ENCODE assay signal across 8 cellular contexts in genomic region chr5:140041492-140042421, GRCh38. TPM values are rescaled to one million over a fixed set of nuclear protein-coding genes. Genes with fewer than 3 reads are reported as not detected.
DNase-seq lines count a peak whose midpoint lies in the region; ATAC-seq, FAIRE-seq and TF ChIP-seq lines count a peak whose summit lies in the region.

No MANE protein-coding gene starts in this region.

- no peaks in the 10 kb centered on the region for H3K9me3 Mint-ChIP-seq in activated naive CD4-positive, alpha-beta T cell treated with anti-CD3 and anti-CD28 coated beads for 36 hours

- peak overlapping the region; percentile 89 for H3K4me2 ChIP-seq in keratinocyte (ENCODE audit: control insufficient read depth, extremely low read depth, insufficient read depth, low read depth, low read length)

- no peak for TF ChIP-seq CTCF in keratinocyte (optimal IDR thresholded peaks at IDR 0.05 in 1 of 3, IDR thresholded peaks at IDR 0.05 in 1 of 3, conservative IDR thresholded peaks at IDR 0.05 in 1 of 3; ENCODE audit: extremely low read depth in 1 of 3, insufficient read depth in 2 of 3, low read length in 3 of 3)

- no peak overlapping the region for H3K27ac Mint-ChIP-seq in activated naive CD4-positive, alpha-beta T cell treated with anti-CD3 and anti-CD28 coated beads for 36 hours

- peak; percentile 34 for FAIRE-seq in keratinocyte (lab: Jason Lieb, UNC)

- peaks cover 18% of the 10 kb centered on the region for H3K27me3 ChIP-seq in keratinocyte (ENCODE audit: control insufficient read depth, extremely low read depth, insufficient read depth, low read length)

- H3K27ac ChIP-seq in keratinocyte (ENCODE audit: control insufficient read depth, insufficient read depth, low read length) (no peak overlapping the region), skin epidermis (peak overlapping the region in 3 of 21 experiments; percentile 5 to 42 (median 32))

- peaks cover 17% of the 10 kb centered on the region for H3K4me1 ChIP-seq in keratinocyte (ENCODE audit: control insufficient read depth, extremely low read depth, insufficient read depth, low read length)

- no peak for ATAC-seq in HG03045 (IDR thresholded peaks at IDR 0.05; ENCODE audit: unreplicated experiment)
- ATAC-seq in GM21526 (IDR thresholded peaks at IDR 0.05; ENCODE audit: low FRiP score, unreplicated experiment), result no peak

- no peaks in the 10 kb centered on the region for H3K9me1 ChIP-seq in keratinocyte (ENCODE audit: control insufficient read depth, extremely low read depth, insufficient read depth, low read length)

- intact Hi-C loops in activated naive CD4-positive, alpha-beta T cell treated with anti-CD3 and anti-CD28 coated beads for 36 hours (cut with micrococcal nuclease), result no loop called here

- no peaks in the 10 kb centered on the region for H3K79me2 ChIP-seq in keratinocyte (ENCODE audit: control insufficient read depth, insufficient read depth, low read length)

- H3K36me3 Mint-ChIP-seq in activated naive CD4-positive, alpha-beta T cell treated with anti-CD3 and anti-CD28 coated beads for 36 hours (ENCODE audit: low read depth), result no peaks in the 10 kb centered on the region

- peak overlapping the region; percentile 70 for H3K4me3 Mint-ChIP-seq in activated naive CD4-positive, alpha-beta T cell treated with anti-CD3 and anti-CD28 coated beads for 36 hours

- dilution Hi-C loops in keratinocyte (cut with MboI; ENCODE audit: extremely low pct_ligation_motif_present, low sequenced_read_pairs), result no loop called here

- CTCF ChIA-PET in activated naive CD4-positive, alpha-beta T cell treated with anti-CD3 and anti-CD28 coated beads for 36 hours (lab: Charles Lee), result interaction anchor here (2.3 kb wide), 1 partner anchor 73 kb away, joined by 8 read pairs; no protein-coding TSS in a partner anchor

- H3K9me3 ChIP-seq in keratinocyte (ENCODE audit: control insufficient read depth, low read depth, low read length), result no peaks in the 10 kb centered on the region

- H3K27me3 Mint-ChIP-seq in activated naive CD4-positive, alpha-beta T cell treated with anti-CD3 and anti-CD28 coated beads for 36 hours (ENCODE audit: low read depth), result peaks cover 52% of the 10 kb centered on the region

- peaks cover 11% of the 10 kb centered on the region for H3K4me1 Mint-ChIP-seq in activated naive CD4-positive, alpha-beta T cell treated with anti-CD3 and anti-CD28 coated beads for 36 hours (ENCODE audit: low read depth)

- DNase-seq in activated naive CD4-positive, alpha-beta T cell treated with anti-CD3 and anti-CD28 coated beads for 36 hours, result peak; percentile 4
- DNase-seq in activated naive CD4-positive, alpha-beta T cell treated with Interleukin-2 at 50 U/mL for 16 hours, result no peak
- DNase-seq in NCI-H748 treated with DMSO at 0.1 percent for 48 hours (lab: John Stamatoyannopoulos, UW) (peak; percentile 41), cerebellum (ENCODE audit: low spot score) (peak; percentile 65), keratinocyte (ENCODE audit: low read depth, low spot score) (peak; percentile 5)

- peak overlapping the region; percentile 44 to 70 (median 59) for H3K4me3 ChIP-seq in keratinocyte (ENCODE audit: control insufficient read depth in 2 of 3, extremely low read depth in 1 of 3, insufficient read depth in 2 of 3, low read depth in 1 of 3, low read length in 3 of 3)
- peak overlapping the region; percentile 35 to 53 (median 41) for H3K4me3 ChIP-seq in skin epidermis

- no peaks in the 10 kb centered on the region for H4K20me1 ChIP-seq in keratinocyte (ENCODE audit: control insufficient read depth, extremely low read depth, insufficient read depth, low read length)

- H3K9ac ChIP-seq in keratinocyte (ENCODE audit: control insufficient read depth, extremely low read depth, insufficient read depth, low read length), result no peak overlapping the region

- H2AFZ ChIP-seq in keratinocyte (ENCODE audit: control insufficient read depth, low read length), result peak overlapping the region; percentile 39

- H3K36me3 ChIP-seq in keratinocyte (ENCODE audit: control insufficient read depth in 2 of 2, extremely low read depth in 1 of 2, insufficient read depth in 2 of 2, low read length in 2 of 2), result no peaks in the 10 kb centered on the region

RNA-seq across cellular contexts. Expression of gene NRG2, which starts 1.3 kb away (rescaled TPM):
- total RNA-seq in activated naive CD4-positive, alpha-beta T cell treated with anti-CD3 and anti-CD28 coated beads for 36 hours, result not detected
- total RNA-seq in cerebellum, result 5.1 TPM
- polyA plus RNA-seq in keratinocyte, result 0.12 to 0.21 TPM (median 0.13 TPM) in 3 replicates
- polyA plus RNA-seq in keratinocyte (2011; ENCODE audit: low read depth), result not detected
- polyA plus RNA-seq in keratinocyte (2011; cell fraction: cytosol; rRNA removed), result 0.13 and 0.40 TPM in 2 replicates
- 0.22 and 0.40 TPM in 2 replicates for polyA plus RNA-seq in keratinocyte (2011; cell fraction: nucleus; rRNA removed)
- 0.22 and 0.27 TPM in 2 replicates for polyA plus RNA-seq in keratinocyte (2012; ENCODE audit: low replicate concordance)
- 0.26 TPM in 1 of 3 replicates, not detected in the others for polyA minus RNA-seq in keratinocyte
- polyA minus RNA-seq in keratinocyte (2011; cell fraction: cytosol; rRNA and poly(A)+ RNA removed), result not detected
- polyA minus RNA-seq in keratinocyte (2011; cell fraction: nucleus; rRNA and poly(A)+ RNA removed), result 0.47 TPM in 1 of 2 replicates, not detected in the other
